In genomic region chr18:39675916-39676315, GRCh38 we compare ENCODE assay signal across 20 cellular contexts.
DNase-seq lines count a peak whose midpoint lies in the region; ATAC-seq, FAIRE-seq and TF ChIP-seq lines count a peak whose summit lies in the region.
"Had no signal": no experiment of that assay in that cellular context is flagged by ENCODE, and none has a peak within 500 bp of the region (broad histone marks: within the 10 kb centered on the region; RNA-seq: fewer than 3 reads in every experiment).

No MANE protein-coding gene starts in this region.

- H3K36me3 ChIP-seq in astrocyte (ENCODE audit: insufficient read depth, low read length) (no peaks in the 10 kb centered on the region), smooth muscle cell (ENCODE audit: low read depth) (no peaks in the 10 kb centered on the region), BE2C (no peaks in the 10 kb centered on the region)

- no peak overlapping the region for H3K27ac ChIP-seq in astrocyte (ENCODE audit: low read depth, low read length)
- H3K27ac ChIP-seq in smooth muscle cell (ENCODE audit: low read depth), result no peak overlapping the region
- H3K27ac ChIP-seq: KMS-11 had no signal

- peaks cover 7% of the 10 kb centered on the region for H3K4me1 Mint-ChIP-seq in astrocyte (ENCODE audit: low read depth, unreplicated experiment)

- H3K27ac Mint-ChIP-seq in astrocyte (ENCODE audit: unreplicated experiment), result peak overlapping the region; percentile 92
- H3K27ac Mint-ChIP-seq: GM23338; T-helper 1 cell treated with Interleukin-12 subunit alpha and Interleukin-12 subunit beta and Interleukin-4 antibody, amounts not matched to agents 30 μg/mL and 1 μg/mL, for 36 hours had no signal

- H3F3A ChIP-seq in smooth muscle cell (ENCODE audit: low read depth), result no peaks in the 10 kb centered on the region

- H2AFZ ChIP-seq in astrocyte (ENCODE audit: low read depth, low read length), result no peak overlapping the region
- peak overlapping the region; percentile 64 for H2AFZ ChIP-seq in smooth muscle cell (ENCODE audit: low read depth)
- H2AFZ ChIP-seq: GM23338 had no signal

- peaks cover 4% of the 10 kb centered on the region for H3K4me1 ChIP-seq in astrocyte (ENCODE audit: insufficient read depth, low read length)
- H3K4me1 ChIP-seq in smooth muscle cell (ENCODE audit: low read depth), result no peaks in the 10 kb centered on the region
- no peaks in the 10 kb centered on the region for H3K4me1 ChIP-seq in BE2C

- H3K79me2 ChIP-seq in astrocyte (ENCODE audit: insufficient read depth, low read length), result no peaks in the 10 kb centered on the region
- H3K79me2 ChIP-seq in smooth muscle cell (ENCODE audit: low read depth), result no peaks in the 10 kb centered on the region

- H3K9ac ChIP-seq in astrocyte (ENCODE audit: low read length) (no peak overlapping the region), smooth muscle cell (ENCODE audit: low read depth) (no peak overlapping the region)
- H3K9ac ChIP-seq: KMS-11 had no signal

- no peaks in the 10 kb centered on the region for H3K27me3 Mint-ChIP-seq in astrocyte (ENCODE audit: low read depth, unreplicated experiment)

- H3K4me3 Mint-ChIP-seq in astrocyte (ENCODE audit: unreplicated experiment), result no peak overlapping the region
- H3K4me3 Mint-ChIP-seq: GM23338; T-helper 1 cell treated with Interleukin-12 subunit alpha and Interleukin-12 subunit beta and Interleukin-4 antibody, amounts not matched to agents 30 μg/mL and 1 μg/mL, for 36 hours had no signal

- H3K27me3 ChIP-seq in astrocyte (ENCODE audit: insufficient read depth, low read length) (no peaks in the 10 kb centered on the region), smooth muscle cell (ENCODE audit: low read depth) (no peaks in the 10 kb centered on the region), BE2C (no peaks in the 10 kb centered on the region)

- no peaks in the 10 kb centered on the region for H3K9me3 ChIP-seq in astrocyte (ENCODE audit: insufficient read depth, low read depth, low read length)
- H3K9me3 ChIP-seq in smooth muscle cell (replicated peaks; ENCODE audit: low read depth), result no peaks in the 10 kb centered on the region
- H3K9me3 ChIP-seq in BE2C, result no peaks in the 10 kb centered on the region

- H3K4me3 ChIP-seq in astrocyte (ENCODE audit: insufficient read depth, low read depth, low read length) (no peak overlapping the region), smooth muscle cell (no peak overlapping the region), BE2C (ENCODE audit: low read depth, low read length) (no peak overlapping the region)
- H3K4me3 ChIP-seq: GM23338 had no signal

- TF ChIP-seq CTCF in astrocyte (IDR thresholded peaks at IDR 0.05; ENCODE audit: insufficient read depth, low read depth, low read length), result no peak
- TF ChIP-seq CTCF in smooth muscle cell (IDR thresholded peaks at IDR 0.05; ENCODE audit: borderline replicate concordance, insufficient read depth, poor library complexity, severe bottlenecking), result no peak
- no peak for TF ChIP-seq CTCF in BE2C (IDR thresholded peaks at IDR 0.05; ENCODE audit: low read depth, low read length)

- no peak for FAIRE-seq in astrocyte (lab: Jason Lieb, UNC)
- FAIRE-seq: G401.6 had no signal

- ATAC-seq in GM19463 (IDR thresholded peaks at IDR 0.05; ENCODE audit: unreplicated experiment), result no peak
- ATAC-seq: GM23338 had no signal

- DNase-seq in GF-D8 (lab: John Stamatoyannopoulos, UW), result peak; percentile 70
- peak; percentile 79 for DNase-seq in MV-4-11 (lab: John Stamatoyannopoulos, UW)
- DNase-seq in astrocyte (ENCODE audit: low read depth), result no peak
- DNase-seq in smooth muscle cell (lab: John Stamatoyannopoulos, UW; ENCODE audit: unreplicated experiment), result no peak
- DNase-seq in BE2C, result no peak
- DNase-seq in NCI-H1105 treated with DMSO at 0.1 percent for 48 hours (lab: John Stamatoyannopoulos, UW), result no peak
- DNase-seq: C1 segment of cervical spinal cord, DMS 273 treated with DMSO at 0.1 percent for 48 hours, HCEC 1CT, NCI-H1105, NCI-H1694, NCI-H2081 treated with DMSO at 0.1 percent for 48 hours, NCI-H748 treated with DMSO at 0.1 percent for 48 hours, RPMI8226, SHP77 treated with DMSO at 0.1 percent for 48 hours had no signal

- H4K20me1 ChIP-seq in astrocyte (ENCODE audit: insufficient read depth, low read length), result no peaks in the 10 kb centered on the region
- no peaks in the 10 kb centered on the region for H4K20me1 ChIP-seq in smooth muscle cell (ENCODE audit: low read depth)

- H3K9me3 Mint-ChIP-seq in astrocyte (ENCODE audit: unreplicated experiment), result no peaks in the 10 kb centered on the region
- H3K9me3 Mint-ChIP-seq: GM23338; T-helper 1 cell treated with Interleukin-12 subunit alpha and Interleukin-12 subunit beta and Interleukin-4 antibody, amounts not matched to agents 30 μg/mL and 1 μg/mL, for 36 hours had no signal

- no peaks in the 10 kb centered on the region for H3K36me3 Mint-ChIP-seq in astrocyte (ENCODE audit: low read depth, unreplicated experiment)

- H3K4me2 ChIP-seq in astrocyte (ENCODE audit: low read length) (no peak overlapping the region), smooth muscle cell (peak overlapping the region; percentile 57)
- H3K4me2 ChIP-seq: GM23338, KMS-11 had no signal

- 75% methylated on average over 5 of the region's 5 CpGs for WGBS in smooth muscle cell (ENCODE audit: low lambda C conversion rate)

Comparison
In these comparisons a context has a peak if more than half of its experiments do, and no peak if none do; other contexts are left out.
1. DNase-seq: peak in GF-D8 (single experiment) and MV-4-11 (single experiment); none in astrocyte (single experiment), smooth muscle cell (single experiment), BE2C (single experiment) and NCI-H1105 treated with DMSO at 0.1 percent for 48 hours (single experiment).